In genomic region chrX:134718329-134719317, GRCh38 we compare ENCODE assay signal across 1 cellular context.
TF ChIP-seq lines count a peak whose summit lies in the region.

No MANE protein-coding gene starts in this region.

TF ChIP-seq in HEK293, 187 proteins besides CTCF, POLR2A, EP300 and RAD21 (continued from another document and continues in another):
- no peak for TF ChIP-seq ZNF280C (tag by site-specific recombination; IDR thresholded peaks at IDR 0.05)
- TF ChIP-seq ZNF660 (tag by site-specific recombination; IDR thresholded peaks at IDR 0.05): peak; percentile 8; the same call in 1 of the 2 replicates
- TF ChIP-seq ZNF843 (tag by site-specific recombination; IDR thresholded peaks at IDR 0.05): peak; percentile 89
- peak; percentile 47; the same call in 1 of the 2 replicates for TF ChIP-seq KLF9 (tag by site-specific recombination; IDR thresholded peaks at IDR 0.05; ENCODE audit: low read depth)
- TF ChIP-seq PRDM10 (tag by site-specific recombination; IDR thresholded peaks at IDR 0.05): peak; percentile 82
- TF ChIP-seq ZNF211 (tag by site-specific recombination; IDR thresholded peaks at IDR 0.05; ENCODE audit: low read depth): no peak
- TF ChIP-seq GFI1B (tag by site-specific recombination; IDR thresholded peaks at IDR 0.05): 0 out of 2 replicates have a peak, but pooled peaks have one; percentile 21
- peak; percentile 89 for TF ChIP-seq ZNF24 (tag by site-specific recombination; IDR thresholded peaks at IDR 0.05)
- peak; percentile 83; the same call in 1 of the 2 replicates for TF ChIP-seq HOXD13 (CRISPR knock-in tag; IDR thresholded peaks at IDR 0.05; ENCODE audit: borderline replicate concordance)
- no peak for TF ChIP-seq ZNF138 (tag by site-specific recombination; IDR thresholded peaks at IDR 0.05; ENCODE audit: borderline replicate concordance)
- peak; percentile 94 for TF ChIP-seq FEZF1 (tag by site-specific recombination; IDR thresholded peaks at IDR 0.05)
- no peak for TF ChIP-seq ZNF19 (tag by site-specific recombination; IDR thresholded peaks at IDR 0.05; ENCODE audit: low read depth)
- TF ChIP-seq ZBTB44 (tag by site-specific recombination; IDR thresholded peaks at IDR 0.05): peak; percentile 27; the same call in 1 of the 2 replicates
- peak; percentile 66; the same call in 1 of the 2 replicates for TF ChIP-seq KLF8 (tag by site-specific recombination; IDR thresholded peaks at IDR 0.05)
- peak; percentile 95 for TF ChIP-seq ZNF629 (tag by site-specific recombination; IDR thresholded peaks at IDR 0.05)
- peak; percentile 77; the same call in 1 of the 2 replicates for TF ChIP-seq ZNF2 (tag by site-specific recombination; IDR thresholded peaks at IDR 0.05)
- TF ChIP-seq SP3 (tag by site-specific recombination; IDR thresholded peaks at IDR 0.05): peak; percentile 48; the same call in 1 of the 2 replicates
- TF ChIP-seq SCRT2 (tag by site-specific recombination; IDR thresholded peaks at IDR 0.05): peak; percentile 17; the same call in 1 of the 2 replicates
- TF ChIP-seq OVOL3 (tag by site-specific recombination; IDR thresholded peaks at IDR 0.05): peak; percentile 68; the same call in 1 of the 2 replicates
- TF ChIP-seq ZNF501 (tag by site-specific recombination; IDR thresholded peaks at IDR 0.05): peak; percentile 48; the same call in 1 of the 2 replicates
- TF ChIP-seq REST (tag by site-specific recombination; IDR thresholded peaks at IDR 0.05): peak; percentile 45
- no peak for TF ChIP-seq ZNF133 (tag by site-specific recombination; IDR thresholded peaks at IDR 0.05)
- peak; percentile 68; the same call in 1 of the 2 replicates for TF ChIP-seq GLI2 (tag by site-specific recombination; IDR thresholded peaks at IDR 0.05; ENCODE audit: borderline replicate concordance, low read depth)
- TF ChIP-seq ZBTB21 (tag by site-specific recombination; IDR thresholded peaks at IDR 0.05): peak; percentile 88
- 0 out of 2 replicates have a peak, but pooled peaks have one; percentile 57 for TF ChIP-seq ZBTB8A (tag by site-specific recombination; IDR thresholded peaks at IDR 0.05)
- no peak for TF ChIP-seq ZNF623 (tag by site-specific recombination; IDR thresholded peaks at IDR 0.05)
- peak; percentile 75 for TF ChIP-seq ZNF341 (tag by site-specific recombination; IDR thresholded peaks at IDR 0.05; ENCODE audit: low read depth)
- peak; percentile 48 for TF ChIP-seq SP2 (tag by site-specific recombination; IDR thresholded peaks at IDR 0.05)
- TF ChIP-seq PRDM4 (tag by site-specific recombination; IDR thresholded peaks at IDR 0.05): peak; percentile 91
- TF ChIP-seq ATF2 (tag by site-specific recombination; IDR thresholded peaks at IDR 0.05; ENCODE audit: low read depth): peak; percentile 13; the same call in 1 of the 2 replicates
- TF ChIP-seq ZNF335 (tag by site-specific recombination; conservative IDR thresholded peaks at IDR 0.05): peak; percentile 81
- TF ChIP-seq KLF1 (tag by site-specific recombination; IDR thresholded peaks at IDR 0.05): peak; percentile 77
- TF ChIP-seq TRIM28 (IDR thresholded peaks at IDR 0.05; ENCODE audit: borderline replicate concordance, low read length): peak; percentile 97
- TF ChIP-seq ZNF529 (tag by site-specific recombination; IDR thresholded peaks at IDR 0.05; ENCODE audit: insufficient replicate concordance): no peak
- peak; percentile 46; the same call in 1 of the 2 replicates for TF ChIP-seq ZSCAN30 (tag by site-specific recombination; IDR thresholded peaks at IDR 0.05)
- peak; percentile 52; the same call in 1 of the 2 replicates for TF ChIP-seq ZNF391 (tag by site-specific recombination; IDR thresholded peaks at IDR 0.05; ENCODE audit: borderline replicate concordance, low read depth)
- peak; percentile 93 for TF ChIP-seq PRDM6 (tag by site-specific recombination; IDR thresholded peaks at IDR 0.05)
- TF ChIP-seq ZNF26 (tag by site-specific recombination; IDR thresholded peaks at IDR 0.05): no peak
- no peak for TF ChIP-seq ZNF645 (tag by site-specific recombination; IDR thresholded peaks at IDR 0.05)
- peak; percentile 35; the same call in 1 of the 2 replicates for TF ChIP-seq KLF7 (tag by site-specific recombination; IDR thresholded peaks at IDR 0.05; ENCODE audit: borderline replicate concordance)
